11 cellular contexts compared by ENCODE assay signal in genomic region chr5:135038829-135039525, GRCh38. TPM values are rescaled to one million over a fixed set of nuclear protein-coding genes. Genes with fewer than 3 reads are reported as not detected.
DNase-seq lines count a peak whose midpoint lies in the region; ATAC-seq, FAIRE-seq and TF ChIP-seq lines count a peak whose summit lies in the region.
"Had no signal": no experiment of that assay in that cellular context is flagged by ENCODE, and none has a peak within 500 bp of the region (broad histone marks: within the 10 kb centered on the region; RNA-seq: fewer than 3 reads in every experiment).

No MANE protein-coding gene starts in this region.

- H3K27me3 Mint-ChIP-seq in activated T-cell treated with anti-CD3 and anti-CD28 coated beads, Interleukin-2, amount 50 U/mL, for 24 hours, result peaks cover 89% of the 10 kb centered on the region
- H3K27me3 Mint-ChIP-seq in activated T-helper 17 cell treated with anti-CD3 and anti-CD28 coated beads, Interleukin-2, amount 50 U/mL, for 72 hours, result peaks cover 59% of the 10 kb centered on the region
- H3K27me3 Mint-ChIP-seq in nephron progenitor cell (ENCODE audit: low read depth, poor library complexity), result peaks cover 96% of the 10 kb centered on the region

- intact Hi-C loops in HepG2 (cut with micrococcal nuclease; ENCODE audit: unreplicated experiment), result no loop called here

- TF ChIP-seq EP300 in HepG2 (IDR thresholded peaks at IDR 0.05; ENCODE audit: low read depth in 2 of 2, low read length in 2 of 2) (no peak), HepG2 (CRISPR knock-in tag; IDR thresholded peaks at IDR 0.05; ENCODE audit: borderline replicate concordance) (no peak), suprapubic skin (IDR thresholded peaks at IDR 0.05) (no peak)

- H3K36me3 Mint-ChIP-seq in activated T-cell treated with anti-CD3 and anti-CD28 coated beads, Interleukin-2, amount 50 U/mL, for 24 hours (ENCODE audit: low read depth), result no peaks in the 10 kb centered on the region
- peaks cover 9% of the 10 kb centered on the region for H3K36me3 Mint-ChIP-seq in activated T-helper 17 cell treated with anti-CD3 and anti-CD28 coated beads, Interleukin-2, amount 50 U/mL, for 72 hours (ENCODE audit: low read depth)
- no peaks in the 10 kb centered on the region for H3K36me3 Mint-ChIP-seq in nephron progenitor cell (ENCODE audit: low read depth)

- no TSS peak for BruUV-seq in HepG2 (replicated peaks; lab: Mats Ljungman, UMichigan)

- peaks cover 20% of the 10 kb centered on the region for H3K4me1 Mint-ChIP-seq in activated T-cell treated with anti-CD3 and anti-CD28 coated beads, Interleukin-2, amount 50 U/mL, for 24 hours (ENCODE audit: low read depth)
- peaks cover 6% of the 10 kb centered on the region for H3K4me1 Mint-ChIP-seq in activated T-helper 17 cell treated with anti-CD3 and anti-CD28 coated beads, Interleukin-2, amount 50 U/mL, for 72 hours
- H3K4me1 Mint-ChIP-seq in nephron progenitor cell, result peaks cover 9% of the 10 kb centered on the region

- H3K27me3 ChIP-seq in HepG2 (ENCODE audit: control insufficient read depth in 1 of 2, insufficient read depth in 2 of 2, low read length in 2 of 2) (no peaks in the 10 kb centered on the region), suprapubic skin (peaks cover 99% of the 10 kb centered on the region)
- H3K27me3 ChIP-seq: SJCRH30 had no signal

- H3K36me3 ChIP-seq in HepG2 (replicated peaks in 1 of 2; ENCODE audit: control insufficient read depth in 1 of 2, insufficient read depth in 2 of 2, low read length in 2 of 2), result no peaks in the 10 kb centered on the region
- no peaks in the 10 kb centered on the region for H3K36me3 ChIP-seq in suprapubic skin
- H3K36me3 ChIP-seq: BLaER1 treated with 17β-estradiol and CSF1 and Interleukin-3, amounts not matched to agents 10 nM and 100 nM; SJCRH30 had no signal

- H3K4me3 ChIP-seq in HepG2 (replicated peaks in 1 of 3; ENCODE audit: insufficient read depth in 1 of 3, low read depth in 2 of 3, low read length in 3 of 3), result no peak overlapping the region
- H3K4me3 ChIP-seq in suprapubic skin, result peak overlapping the region; percentile 41
- H3K4me3 ChIP-seq: SJCRH30 had no signal

- H3K27ac ChIP-seq in HepG2 (ENCODE audit: extremely low read length, insufficient read depth, low read length) (no peak overlapping the region), suprapubic skin (no peak overlapping the region)
- H3K27ac ChIP-seq: BLaER1 treated with 17β-estradiol and CSF1 and Interleukin-3, amounts not matched to agents 10 nM and 100 nM; SJCRH30 had no signal

- ATAC-seq in activated T-helper 17 cell treated with anti-CD3 and anti-CD28 coated beads, Interleukin-2, amount 50 U/mL, for 72 hours (replicated peaks), result no peak
- no peak for ATAC-seq in HepG2
- ATAC-seq in HG03565 (IDR thresholded peaks at IDR 0.05; ENCODE audit: unreplicated experiment), result no peak
- no peak for ATAC-seq in stimulated activated naive CD8-positive, alpha-beta T cell treated with anti-CD3 and anti-CD28 coated beads, Interleukin-15, Interleukin-2, amounts not matched to agents 100 U/mL and 50 U/mL, for 24 hours

- no peak overlapping the region for H3K4me3 Mint-ChIP-seq in activated T-cell treated with anti-CD3 and anti-CD28 coated beads, Interleukin-2, amount 50 U/mL, for 24 hours
- peak overlapping the region; percentile 12 for H3K4me3 Mint-ChIP-seq in activated T-helper 17 cell treated with anti-CD3 and anti-CD28 coated beads, Interleukin-2, amount 50 U/mL, for 72 hours
- H3K4me3 Mint-ChIP-seq in nephron progenitor cell, result no peak overlapping the region

- POLR2A ChIA-PET in HepG2 (lab: Yijun Ruan, JAX), result no interaction called here

- H3K4me2 ChIP-seq in HepG2 (ENCODE audit: low read depth, low read length), result no peak overlapping the region
- H3K4me2 ChIP-seq: BLaER1 treated with 17β-estradiol and CSF1 and Interleukin-3, amounts not matched to agents 10 nM and 100 nM had no signal

- no peak overlapping the region for H3K9ac ChIP-seq in HepG2 (ENCODE audit: insufficient read depth, low read depth, low read length)
- H3K9ac ChIP-seq: BLaER1 treated with 17β-estradiol and CSF1 and Interleukin-3, amounts not matched to agents 10 nM and 100 nM had no signal

- 96% methylated on average over 48 of the region's 67 CpGs for WGBS in HepG2 (ENCODE audit: low lambda C conversion rate)
- WGBS in suprapubic skin, result 5% methylated on average over 23 of the region's 67 CpGs

- H3K9me3 Mint-ChIP-seq in activated T-cell treated with anti-CD3 and anti-CD28 coated beads, Interleukin-2, amount 50 U/mL, for 24 hours, result no peaks in the 10 kb centered on the region
- no peaks in the 10 kb centered on the region for H3K9me3 Mint-ChIP-seq in activated T-helper 17 cell treated with anti-CD3 and anti-CD28 coated beads, Interleukin-2, amount 50 U/mL, for 72 hours
- no peaks in the 10 kb centered on the region for H3K9me3 Mint-ChIP-seq in nephron progenitor cell

- CTCF ChIA-PET in HepG2 (lab: Yijun Ruan, JAX; ENCODE audit: low intra/inter-chr PET ratio, low total read pairs), result no interaction called here

- no peak for TF ChIP-seq RAD21 in HepG2 (CRISPR knock-in tag; IDR thresholded peaks at IDR 0.05)

- TF ChIP-seq POLR2A in HepG2 (IDR thresholded peaks at IDR 0.05; ENCODE audit: insufficient read depth in 1 of 2, low read depth in 2 of 2, low read length in 2 of 2), result no peak
- TF ChIP-seq POLR2A in suprapubic skin (IDR thresholded peaks at IDR 0.05), result no peak

- no peak overlapping the region for H3K27ac Mint-ChIP-seq in activated T-cell treated with anti-CD3 and anti-CD28 coated beads, Interleukin-2, amount 50 U/mL, for 24 hours
- no peak overlapping the region for H3K27ac Mint-ChIP-seq in activated T-helper 17 cell treated with anti-CD3 and anti-CD28 coated beads, Interleukin-2, amount 50 U/mL, for 72 hours
- H3K27ac Mint-ChIP-seq in nephron progenitor cell, result no peak overlapping the region

- peak; percentile 51 for DNase-seq in activated T-cell treated with anti-CD3 and anti-CD28 coated beads, Interleukin-2, amount 50 U/mL, for 24 hours
- DNase-seq in activated T-cell treated with anti-CD3 and anti-CD28 coated beads for 4 hours (no peak), HepG2 (ENCODE audit: low spot score) (no peak), suprapubic skin (ENCODE audit: low spot score in 2 of 2) (no peak), nephron progenitor cell (no peak)
- DNase-seq in stimulated activated naive CD8-positive, alpha-beta T cell treated with anti-CD3 and anti-CD28 coated beads, Interleukin-15, Interleukin-2, amounts not matched to agents 100 U/mL and 50 U/mL, for 24 hours, result no peak
- DNase-seq: foreskin melanocyte, SJCRH30 had no signal

- TF ChIP-seq CTCF in HepG2 (CRISPR knock-in tag; IDR thresholded peaks at IDR 0.05), result no peak
- TF ChIP-seq CTCF in suprapubic skin (IDR thresholded peaks at IDR 0.05), result no peak
- TF ChIP-seq CTCF in nephron progenitor cell (IDR thresholded peaks at IDR 0.05), result no peak

- in situ Hi-C loops in HepG2 (cut with HindIII; ENCODE audit: extremely low pct_ligation_motif_present, low pct_unique_long_range_greater_than_20kb), result loop anchor here (10.0 kb wide), 2 partner anchors 146 to 296 kb away; no protein-coding TSS in a partner anchor

- H3K4me1 ChIP-seq in HepG2 (ENCODE audit: insufficient read depth, low read length), result peaks cover 12% of the 10 kb centered on the region
- H3K4me1 ChIP-seq in suprapubic skin, result peaks cover 27% of the 10 kb centered on the region
- H3K4me1 ChIP-seq: SJCRH30 had no signal

- FAIRE-seq in HepG2 (lab: Jason Lieb, UNC), result no peak

- H3K79me2 ChIP-seq in HepG2 (ENCODE audit: insufficient read depth, low read length), result no peaks in the 10 kb centered on the region

- H4K20me1 ChIP-seq in HepG2 (ENCODE audit: insufficient read depth, low read length), result no peaks in the 10 kb centered on the region

- no peak overlapping the region for H2AFZ ChIP-seq in HepG2 (ENCODE audit: low read length)

- H3K9me3 ChIP-seq in HepG2 (ENCODE audit: low read length) (no peaks in the 10 kb centered on the region), suprapubic skin (no peaks in the 10 kb centered on the region)
- H3K9me3 ChIP-seq: SJCRH30 had no signal

TF ChIP-seq in HepG2, 621 proteins besides CTCF, POLR2A, EP300 and RAD21 (continues in another document):
- TF ChIP-seq NFKBIZ (CRISPR knock-in tag; IDR thresholded peaks at IDR 0.05) (no peak), ZBTB7B (CRISPR knock-in tag; IDR thresholded peaks at IDR 0.05) (no peak), ZNF652 (CRISPR knock-in tag; IDR thresholded peaks at IDR 0.05; ENCODE audit: borderline replicate concordance, low read depth) (no peak), AGO1 (IDR thresholded peaks at IDR 0.05; ENCODE audit: low read depth, low read length, poor library complexity, severe bottlenecking) (peak; percentile 33)

RNA-seq across cellular contexts. Expression of gene PITX1, which starts 4.9 kb away (rescaled TPM):
- total RNA-seq in activated T-helper 17 cell treated with anti-CD3 and anti-CD28 coated beads, Interleukin-2, amount 50 U/mL, for 72 hours, result not detected
- total RNA-seq in HepG2 (2016; rRNA removed; fragmentation: Illumina TruSeq; extraction: Trizol), result 13.1 and 20.2 TPM in 2 replicates
- total RNA-seq in HepG2 (2016; cell fraction: cytosol; rRNA removed; fragmentation: Illumina TruSeq; extraction: Trizol; ENCODE audit: low read depth), result 12.8 and 17.7 TPM in 2 replicates
- 12.5 and 19.9 TPM in 2 replicates for total RNA-seq in HepG2 (2016; cell fraction: insoluble cytoplasmic fraction; rRNA removed; fragmentation: Illumina TruSeq; extraction: Trizol)
- total RNA-seq in HepG2 (2016; cell fraction: membrane; rRNA removed; fragmentation: Illumina TruSeq; extraction: Trizol), result 27.9 and 34.7 TPM in 2 replicates
- total RNA-seq in HepG2 (2016; cell fraction: nucleus; rRNA removed; fragmentation: Illumina TruSeq; extraction: Trizol), result 17.9 and 18.7 TPM in 2 replicates
- polyA plus RNA-seq in HepG2 (2011; rRNA removed), result 11.7 and 17.0 TPM in 2 replicates
- 13.4 and 20.2 TPM in 2 replicates for polyA plus RNA-seq in HepG2 (2011; cell fraction: cytosol; rRNA removed)
- 26.6 and 30.3 TPM in 2 replicates for polyA plus RNA-seq in HepG2 (2011; cell fraction: nucleus; rRNA removed)
- 6.9 and 13.4 TPM in 2 replicates for polyA plus RNA-seq in HepG2 (2012)
- polyA plus RNA-seq in HepG2 (2016; cell fraction: cytosol; fragmentation: Illumina TruSeq; extraction: Trizol; ENCODE audit: low read depth), result 29.4 and 35.3 TPM in 2 replicates
- polyA plus RNA-seq in HepG2 (2016; cell fraction: insoluble cytoplasmic fraction; fragmentation: Illumina TruSeq; extraction: Trizol; ENCODE audit: low read depth), result 19.1 and 27.9 TPM in 2 replicates
- polyA plus RNA-seq in HepG2 (2016; cell fraction: membrane; fragmentation: Illumina TruSeq; extraction: Trizol; ENCODE audit: low read depth), result 43.6 and 46.2 TPM in 2 replicates
- 32.5 and 33.9 TPM in 2 replicates for polyA plus RNA-seq in HepG2 (2016; cell fraction: nucleus; fragmentation: Illumina TruSeq; extraction: Trizol; ENCODE audit: insufficient read depth, low read depth)
- 19.5 and 28.2 TPM in 2 replicates for polyA minus RNA-seq in HepG2 (2011; rRNA and poly(A)+ RNA removed; ENCODE audit: low replicate concordance)
- polyA minus RNA-seq in HepG2 (2011; cell fraction: cytosol; rRNA and poly(A)+ RNA removed), result 10.5 and 12.9 TPM in 2 replicates
- 6.4 and 6.8 TPM in 2 replicates for polyA minus RNA-seq in HepG2 (2011; cell fraction: nucleus; rRNA and poly(A)+ RNA removed)
- 1 to 10 TPM in 3 of 4 donors, under 1 TPM in 1; 0.64 to 2.4 (median 1.4) TPM for total RNA-seq in suprapubic skin
